In genomic region chr2:53520630-53520940, GRCh38 we compare ENCODE assay signal across 18 cellular contexts.
A peak's percentile ranks its signal among the peaks of the same experiment; 100 is the strongest.
DNase-seq lines count a peak whose midpoint lies in the region; ATAC-seq and TF ChIP-seq lines count a peak whose summit lies in the region.
"Had no signal": no experiment of that assay in that cellular context is flagged by ENCODE, and none has a peak within 500 bp of the region (broad histone marks: within the 10 kb centered on the region; RNA-seq: fewer than 3 reads in every experiment).

No MANE protein-coding gene starts in this region.

- H2BK120ac ChIP-seq in IMR-90 (ENCODE audit: low read depth, low read length) = no peak overlapping the region

- intact Hi-C loops in IMR-90 (cut with micrococcal nuclease) (no loop called here), body of pancreas (cut with DNase I) (no loop called here)

- no peak overlapping the region for H3K18ac ChIP-seq in IMR-90 (ENCODE audit: low read depth, low read length)

- H4K91ac ChIP-seq in IMR-90 (ENCODE audit: insufficient read depth, low read depth, low read length) = no peak overlapping the region

- H3K4me3 Mint-ChIP-seq in nephron = no peak overlapping the region
- H3K4me3 Mint-ChIP-seq: activated naive CD8-positive, alpha-beta T cell treated with anti-CD3 and anti-CD28 coated beads, Interleukin-2, amount 10 ng/mL, durations not matched to agents 7 days and 5 days; CD8-positive, alpha-beta T cell; stimulated activated memory B cell treated with anti-CD40 and anti-IgM and Interleukin-4, amounts not matched to agents 10 μg/mL and 1 μg/mL and 100 μg/mL, for 72 hours had no signal

- H3K4me1 ChIP-seq in IMR-90 (ENCODE audit: control insufficient read depth, insufficient read depth, low read length) (no peaks in the 10 kb centered on the region), body of pancreas (peaks cover 14% of the 10 kb centered on the region)
- H3K4me1 ChIP-seq: thyroid gland had no signal

- H3K4ac ChIP-seq in IMR-90 (ENCODE audit: low read depth, low read length) = no peak overlapping the region

- no peaks in the 10 kb centered on the region for H3K9me3 ChIP-seq in IMR-90 (ENCODE audit: control insufficient read depth, insufficient read depth, low read length)
- no peaks in the 10 kb centered on the region for H3K9me3 ChIP-seq in body of pancreas
- H3K9me3 ChIP-seq: mucosa of descending colon, thyroid gland had no signal

- H3K27me3 ChIP-seq in IMR-90 (ENCODE audit: control insufficient read depth, insufficient read depth, low read length) (no peaks in the 10 kb centered on the region; the same call in 1 of the 2 replicates), body of pancreas (no peaks in the 10 kb centered on the region)
- H3K27me3 ChIP-seq: thyroid gland had no signal

- dilution Hi-C loops in IMR-90 (cut with HindIII; ENCODE audit: low sequenced_read_pairs, unreplicated experiment) = no loop called here

- no peak overlapping the region for H3K23ac ChIP-seq in IMR-90 (ENCODE audit: low read depth, low read length)

- peaks cover 13% of the 10 kb centered on the region for H3K4me1 Mint-ChIP-seq in nephron
- H3K4me1 Mint-ChIP-seq: activated naive CD8-positive, alpha-beta T cell treated with anti-CD3 and anti-CD28 coated beads, Interleukin-2, amount 10 ng/mL, durations not matched to agents 7 days and 5 days had no signal

- H4K8ac ChIP-seq in IMR-90 (ENCODE audit: low read depth in 2 of 2, low read length in 2 of 2) = no peak overlapping the region

- no peak overlapping the region for H3K56ac ChIP-seq in IMR-90 (ENCODE audit: extremely low read depth, insufficient read depth, low read length)

- H3K27ac ChIP-seq in IMR-90 (ENCODE audit: insufficient read depth, low read length) (no peak overlapping the region), body of pancreas (peak overlapping the region; percentile 7 to 66 (median 48))
- H3K27ac ChIP-seq: thyroid gland had no signal

- CTCF ChIA-PET in IMR-90 (lab: Yijun Ruan, JAX) = interaction anchor here (1.1 kb wide), 1 partner anchor 9 kb away, joined by 3 read pairs; no protein-coding TSS in a partner anchor

- H4K20me1 ChIP-seq in IMR-90 (ENCODE audit: insufficient read depth, low read length) = no peaks in the 10 kb centered on the region

- H2AFZ ChIP-seq in IMR-90 (replicated peaks; ENCODE audit: low read length, poor library complexity) = peak overlapping the region; percentile 59

- DNase-seq in ELF-1 (ENCODE audit: low read depth, low spot score) (peak; percentile 24), IMR-90 (no peak), body of pancreas (no peak), left lobe of liver (ENCODE audit: low spot score) (no peak)
- DNase-seq: activated CD4-positive, alpha-beta T cell treated with anti-CD3 and anti-CD28 coated beads for 48 hours; activated naive CD8-positive, alpha-beta T cell treated with anti-CD3 and anti-CD28 coated beads, Interleukin-2, amount 10 ng/mL, durations not matched to agents 7 days and 5 days; CD8-positive, alpha-beta T cell; mucosa of descending colon; NCI-H2227 treated with DMSO at 0.1 percent for 48 hours; SW 1271; thyroid gland had no signal

- TF ChIP-seq POLR2A in IMR-90 (IDR thresholded peaks at IDR 0.05; ENCODE audit: low read depth, low read length) (no peak), body of pancreas (IDR thresholded peaks at IDR 0.05) (no peak)

- H3K27ac Mint-ChIP-seq in nephron = peak overlapping the region; percentile 3 to 37 (median 37)
- H3K27ac Mint-ChIP-seq: activated naive CD8-positive, alpha-beta T cell treated with anti-CD3 and anti-CD28 coated beads, Interleukin-2, amount 10 ng/mL, durations not matched to agents 7 days and 5 days; activated T-helper 2 cell treated with anti-CD3 and anti-CD28 coated beads, Interferon-gamma antibody, Interleukin-2, Interleukin-4, amounts not matched to agents 10 μg/mL and 5 μg/mL and 100 μg/mL, durations not matched to agents 14 hours and 24 hours and 36 hours; CD8-positive, alpha-beta T cell; stimulated activated memory B cell treated with anti-CD40 and anti-IgM and Interleukin-4, amounts not matched to agents 10 μg/mL and 1 μg/mL and 100 μg/mL, for 72 hours had no signal

- H3K9me3 Mint-ChIP-seq in nephron = peaks cover 2% of the 10 kb centered on the region
- H3K9me3 Mint-ChIP-seq: activated naive CD8-positive, alpha-beta T cell treated with anti-CD3 and anti-CD28 coated beads, Interleukin-2, amount 10 ng/mL, durations not matched to agents 7 days and 5 days; activated T-helper 2 cell treated with anti-CD3 and anti-CD28 coated beads, Interferon-gamma antibody, Interleukin-2, Interleukin-4, amounts not matched to agents 10 μg/mL and 5 μg/mL and 100 μg/mL, durations not matched to agents 14 hours and 24 hours and 36 hours; CD8-positive, alpha-beta T cell; stimulated activated memory B cell treated with anti-CD40 and anti-IgM and Interleukin-4, amounts not matched to agents 10 μg/mL and 1 μg/mL and 100 μg/mL, for 72 hours had no signal

- TF ChIP-seq RAD21 in IMR-90 (IDR thresholded peaks at IDR 0.05; ENCODE audit: low read length) = no peak

- ATAC-seq in IMR-90 (ENCODE audit: low read depth) (no peak), body of pancreas (no peak), GM19328 (IDR thresholded peaks at IDR 0.05; ENCODE audit: unreplicated experiment) (no peak), GM21786 (IDR thresholded peaks at IDR 0.05; ENCODE audit: unreplicated experiment) (no peak), left lobe of liver (no peak), HG03025 (IDR thresholded peaks at IDR 0.05; ENCODE audit: low FRiP score, unreplicated experiment) (no peak)
- ATAC-seq: CD8-positive, alpha-beta T cell; mucosa of descending colon; sciatic nerve; stimulated activated memory B cell treated with anti-CD40 and anti-IgM and Interleukin-4, amounts not matched to agents 10 μg/mL and 1 μg/mL and 100 μg/mL, for 72 hours had no signal

- no TSS peak for BruUV-seq in IMR-90 (replicated peaks; lab: Mats Ljungman, UMichigan)

- H2BK15ac ChIP-seq in IMR-90 (ENCODE audit: low read depth, low read length) = no peak overlapping the region

- no peak overlapping the region for H2AK9ac ChIP-seq in IMR-90 (replicated peaks; ENCODE audit: low read depth, low read length, poor library complexity)

- no peak overlapping the region for H2BK20ac ChIP-seq in IMR-90 (ENCODE audit: low read depth, low read length)

- H3K36me3 ChIP-seq in IMR-90 (ENCODE audit: control insufficient read depth, insufficient read depth, low read length) (no peaks in the 10 kb centered on the region), body of pancreas (replicated peaks in 1 of 2; ENCODE audit: insufficient read depth in 1 of 2, low read depth in 2 of 2) (no peaks in the 10 kb centered on the region)
- H3K36me3 ChIP-seq: thyroid gland had no signal

- H3K9ac ChIP-seq in IMR-90 (ENCODE audit: low read depth, low read length) = no peak overlapping the region

- no peak overlapping the region for H2BK5ac ChIP-seq in IMR-90 (ENCODE audit: low read depth, low read length, poor library complexity, severe bottlenecking)

- no peak overlapping the region for H3K14ac ChIP-seq in IMR-90 (replicated peaks; ENCODE audit: low read depth, low read length)

- no peaks in the 10 kb centered on the region for H3K9me1 ChIP-seq in IMR-90 (ENCODE audit: insufficient read depth, low read length)

- 25% methylated on average over 3 of the region's 6 CpGs; no CpG with 5 or more reads in 1 of the 2 experiments for WGBS in IMR-90 (ENCODE audit: extremely low coverage in 2 of 2, insufficient read length in 1 of 2), 2 experiments
- WGBS in body of pancreas, 2 donors = 24 to 29% methylated on average over 6 of the region's 6 CpGs

- peaks cover 8% of the 10 kb centered on the region for H3K27me3 Mint-ChIP-seq in nephron (ENCODE audit: low read depth)
- H3K27me3 Mint-ChIP-seq: activated naive CD8-positive, alpha-beta T cell treated with anti-CD3 and anti-CD28 coated beads, Interleukin-2, amount 10 ng/mL, durations not matched to agents 7 days and 5 days had no signal

- H3K79me1 ChIP-seq in IMR-90 (ENCODE audit: low read depth in 1 of 2, low read length in 2 of 2) = no peaks in the 10 kb centered on the region

- no peaks in the 10 kb centered on the region for H3K36me3 Mint-ChIP-seq in nephron (ENCODE audit: low read depth)
- H3K36me3 Mint-ChIP-seq: activated naive CD8-positive, alpha-beta T cell treated with anti-CD3 and anti-CD28 coated beads, Interleukin-2, amount 10 ng/mL, durations not matched to agents 7 days and 5 days; CD8-positive, alpha-beta T cell; stimulated activated memory B cell treated with anti-CD40 and anti-IgM and Interleukin-4, amounts not matched to agents 10 μg/mL and 1 μg/mL and 100 μg/mL, for 72 hours had no signal

- H3K4me3 ChIP-seq in IMR-90 (ENCODE audit: insufficient read depth, low read depth, low read length) (no peak overlapping the region), body of pancreas (no peak overlapping the region)
- H3K4me3 ChIP-seq: mucosa of descending colon, thyroid gland had no signal

- H3K4me2 ChIP-seq in IMR-90 (ENCODE audit: low read depth, low read length) = no peak overlapping the region

- no peak overlapping the region for H4K5ac ChIP-seq in IMR-90 (ENCODE audit: low read depth, low read length)

- in situ Hi-C loops in IMR-90 (cut with MboI; ENCODE audit: low sequenced_read_pairs) = no loop called here

- no peak overlapping the region for H2AK5ac ChIP-seq in IMR-90 (ENCODE audit: low read depth, low read length)

- TF ChIP-seq CTCF in IMR-90 (conservative IDR thresholded peaks at IDR 0.05; ENCODE audit: low read depth, low read length) = no peak
- no peak for TF ChIP-seq CTCF in body of pancreas (IDR thresholded peaks at IDR 0.05)
- TF ChIP-seq CTCF in nephron (IDR thresholded peaks at IDR 0.05; ENCODE audit: unreplicated experiment in 3 of 3) = no peak

- POLR2A ChIA-PET in IMR-90 (lab: Charles Lee; ENCODE audit: unreplicated experiment) = no interaction called here

TF ChIP-seq in IMR-90, 13 proteins besides CTCF, POLR2A, EP300 and RAD21:
- TF ChIP-seq ELK1 (IDR thresholded peaks at IDR 0.05; ENCODE audit: borderline replicate concordance, low read depth, low read length) (no peak), SMC3 (IDR thresholded peaks at IDR 0.05; ENCODE audit: low read depth, low read length) (no peak)
